ENCODE assay signal across 14 cellular contexts in genomic region chr12:46131729-46132128, GRCh38.
DNase-seq lines count a peak whose midpoint lies in the region; ATAC-seq, FAIRE-seq and TF ChIP-seq lines count a peak whose summit lies in the region.
"Had no signal": no experiment of that assay in that cellular context is flagged by ENCODE, and none has a peak within 500 bp of the region (broad histone marks: within the 10 kb centered on the region; RNA-seq: fewer than 3 reads in every experiment).

No MANE protein-coding gene starts in this region.

- no peaks in the 10 kb centered on the region for H3K36me3 Mint-ChIP-seq in activated naive CD8-positive, alpha-beta T cell treated with anti-CD3 and anti-CD28 coated beads for 36 hours
- H3K36me3 Mint-ChIP-seq: activated CD4-positive, alpha-beta memory T cell treated with anti-CD3 and anti-CD28 coated beads for 36 hours had no signal

- peaks cover 4% of the 10 kb centered on the region for H3K27me3 Mint-ChIP-seq in activated naive CD8-positive, alpha-beta T cell treated with anti-CD3 and anti-CD28 coated beads for 36 hours

- TF ChIP-seq CTCF in bronchial epithelial cell (IDR thresholded peaks at IDR 0.05; ENCODE audit: insufficient read depth, low read length, severe bottlenecking) (no peak), omental fat pad (IDR thresholded peaks at IDR 0.05) (no peak)

- H3K27ac Mint-ChIP-seq in activated naive CD8-positive, alpha-beta T cell treated with anti-CD3 and anti-CD28 coated beads for 36 hours: no peak overlapping the region
- H3K27ac Mint-ChIP-seq: activated CD4-positive, alpha-beta memory T cell treated with anti-CD3 and anti-CD28 coated beads for 36 hours had no signal

- no peaks in the 10 kb centered on the region for H3K27me3 ChIP-seq in bronchial epithelial cell (ENCODE audit: control insufficient read depth, insufficient read depth, low read length)

- H3K4me3 Mint-ChIP-seq in activated naive CD8-positive, alpha-beta T cell treated with anti-CD3 and anti-CD28 coated beads for 36 hours: no peak overlapping the region
- H3K4me3 Mint-ChIP-seq: activated CD4-positive, alpha-beta memory T cell treated with anti-CD3 and anti-CD28 coated beads for 36 hours had no signal

- no peak for FAIRE-seq in bronchial epithelial cell (lab: Jason Lieb, UNC)

- intact Hi-C loops in left colon (cut with DNase I, micrococcal nuclease): no loop called here

- ATAC-seq in left colon (peak; percentile 71), omental fat pad (ENCODE audit: low FRiP score) (no peak), GM18868 (IDR thresholded peaks at IDR 0.05; ENCODE audit: unreplicated experiment) (no peak)

- H3K4me3 ChIP-seq in bronchial epithelial cell (ENCODE audit: low read depth, low read length): no peak overlapping the region

- TF ChIP-seq EP300 in Ishikawa (IDR thresholded peaks at IDR 0.05; ENCODE audit: borderline replicate concordance): no peak

- no peaks in the 10 kb centered on the region for H3K36me3 ChIP-seq in bronchial epithelial cell (ENCODE audit: control insufficient read depth, insufficient read depth, low read length)

- TF ChIP-seq RAD21 in Ishikawa (IDR thresholded peaks at IDR 0.05; ENCODE audit: low read depth): peak; percentile 41

- no peaks in the 10 kb centered on the region for H3K9me3 Mint-ChIP-seq in activated naive CD8-positive, alpha-beta T cell treated with anti-CD3 and anti-CD28 coated beads for 36 hours
- H3K9me3 Mint-ChIP-seq: activated CD4-positive, alpha-beta memory T cell treated with anti-CD3 and anti-CD28 coated beads for 36 hours had no signal

- H3K4me1 Mint-ChIP-seq in activated naive CD8-positive, alpha-beta T cell treated with anti-CD3 and anti-CD28 coated beads for 36 hours: no peaks in the 10 kb centered on the region

- DNase-seq in EH (ENCODE audit: low read depth): peak; percentile 16
- peak; percentile 18 for DNase-seq in bronchial epithelial cell (ENCODE audit: low read depth)
- DNase-seq in left colon: no peak
- DNase-seq in activated naive CD8-positive, alpha-beta T cell treated with anti-CD3 and anti-CD28 coated beads for 36 hours: no peak
- no peak for DNase-seq in omental fat pad (ENCODE audit: low spot score)
- DNase-seq in kidney glomerular epithelial cell (lab: John Stamatoyannopoulos, UW): no peak
- DNase-seq: activated CD4-positive, alpha-beta memory T cell treated with anti-CD3 and anti-CD28 coated beads for 36 hours; DMS79; NCI-H1105; RPMI8226; stimulated activated CD4-positive, alpha-beta T cell treated with anti-CD3 and anti-CD28 coated beads, Interleukin-12 subunit alpha, Interleukin-12 subunit beta, amount 100 ng/mL, for 4 hours; stimulated activated naive CD4-positive, alpha-beta T cell treated with Interleukin-2 at 50 U/mL for 16 hours had no signal

TF ChIP-seq in Ishikawa, 13 proteins besides CTCF, POLR2A, EP300 and RAD21:
- no peak for TF ChIP-seq TCF12 (IDR thresholded peaks at IDR 0.05; ENCODE audit: low read depth)
- TF ChIP-seq EGR1 (IDR thresholded peaks at IDR 0.05): no peak
- TF ChIP-seq TEAD4 (IDR thresholded peaks at IDR 0.05): no peak
- TF ChIP-seq CREB1 (IDR thresholded peaks at IDR 0.05; ENCODE audit: low read depth): no peak
- TF ChIP-seq CEBPB (IDR thresholded peaks at IDR 0.05): no peak
TF ChIP-seq in Ishikawa: peak in this region for 0.

Comparison
In these comparisons a context has a peak if more than half of its experiments do, and no peak if none do; other contexts are left out.
1. DNase-seq: peak in EH (single experiment) and bronchial epithelial cell (single experiment); none in left colon (0 of 2), activated naive CD8-positive, alpha-beta T cell treated with anti-CD3 and anti-CD28 coated beads for 36 hours (single experiment), omental fat pad (single experiment) and kidney glomerular epithelial cell (single experiment).